ENCODE assay signal across 27 cellular contexts in the genomic region with DNA sequence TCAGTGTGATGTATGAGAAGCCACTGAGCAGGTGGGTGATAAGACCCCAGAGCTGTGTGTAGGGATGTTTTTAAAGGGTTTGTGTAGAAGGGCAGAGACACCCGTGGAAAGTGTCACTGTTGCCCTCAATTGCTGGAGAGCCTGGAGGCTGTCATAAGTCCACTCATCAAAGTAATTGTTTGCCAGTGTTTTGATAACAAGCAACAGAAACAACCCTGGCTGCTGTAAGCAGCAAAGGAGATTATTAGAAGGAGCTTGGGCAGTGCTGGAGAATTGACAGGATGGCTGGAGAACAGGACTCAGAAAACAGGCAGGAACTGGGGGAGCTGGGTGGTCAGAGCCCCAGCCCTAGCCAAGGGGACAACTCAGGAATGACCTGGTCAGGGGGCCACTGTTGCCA.
DNase-seq lines count a peak whose midpoint lies in the region; ATAC-seq and TF ChIP-seq lines count a peak whose summit lies in the region.
"Had no signal": no experiment of that assay in that cellular context is flagged by ENCODE, and none has a peak within 500 bp of the region (broad histone marks: within the 10 kb centered on the region; RNA-seq: fewer than 3 reads in every experiment).

No MANE protein-coding gene starts in this region.

- H3K27me3 ChIP-seq in right atrium auricular region, result no peaks in the 10 kb centered on the region
- H3K27me3 ChIP-seq: dorsolateral prefrontal cortex, hepatocyte, SJCRH30, spleen, stomach had no signal

- intact Hi-C loops in Right ventricle myocardium inferior (cut with DNase I) (no loop called here), cardiac septum (cut with DNase I) (no loop called here)

- no peak for DNase-seq in Right ventricle myocardium inferior (ENCODE audit: missing footprints)
- DNase-seq in cardiac septum (ENCODE audit: low spot score), result no peak
- DNase-seq in WTC11 (ENCODE audit: low spot score), result no peak
- no peak for DNase-seq in right atrium auricular region (ENCODE audit: low spot score)
- DNase-seq in Ammon's horn (ENCODE audit: low spot score), result no peak
- DNase-seq in NCI-H345 (lab: John Stamatoyannopoulos, UW), result no peak
- DNase-seq in GM03348 (ENCODE audit: low spot score), result no peak
- DNase-seq: activated CD4-positive, alpha-beta T cell treated with anti-CD3 and anti-CD28 coated beads, Interleukin-2, amount 50 U/mL, for 48 hours; activated naive CD4-positive, alpha-beta T cell; anterior cingulate cortex; lower lobe of right lung; NCI-H1105; NCI-H2029; NCI-H2227 treated with DMSO at 0.1 percent for 48 hours; NCI-H82; PC-3; SJCRH30; stimulated activated CD4-positive, alpha-beta T cell treated with anti-CD3 and anti-CD28 coated beads, Interleukin-4, amount 100 ng/mL, for 1 hour; stomach; T-helper 17 cell had no signal

- H3K27me3 Mint-ChIP-seq in WTC11 (ENCODE audit: low read depth), result no peaks in the 10 kb centered on the region
- H3K27me3 Mint-ChIP-seq: central memory CD8-positive, alpha-beta T cell; T-helper 17 cell; type B pancreatic cell had no signal

- no peaks in the 10 kb centered on the region for H3K9me3 Mint-ChIP-seq in WTC11
- H3K9me3 Mint-ChIP-seq: CD14-positive monocyte; central memory CD8-positive, alpha-beta T cell; type B pancreatic cell had no signal

- ATAC-seq in Right ventricle myocardium inferior (peak; percentile 38), WTC11 (no peak), HG02798 (IDR thresholded peaks at IDR 0.05; ENCODE audit: poor library complexity, unreplicated experiment) (no peak)
- ATAC-seq: lower lobe of right lung, PC-3, T-helper 17 cell had no signal

- H3K4me3 Mint-ChIP-seq in WTC11, result no peak overlapping the region
- H3K4me3 Mint-ChIP-seq: CD14-positive monocyte; central memory CD8-positive, alpha-beta T cell; T-helper 17 cell; type B pancreatic cell had no signal

- peak overlapping the region; percentile 68 to 70 for H3K27ac ChIP-seq in right atrium auricular region
- H3K27ac ChIP-seq: hepatocyte, lower lobe of right lung, SJCRH30, spleen, stomach had no signal

- peaks cover 0 to 46% of the 10 kb centered on the region in 2 donors for H3K4me1 ChIP-seq in right atrium auricular region

- CTCF ChIA-PET in WTC11 (lab: Charles Lee), result interaction anchor here (4.3 kb wide), 1 partner anchor 46 kb away, joined by 26 read pairs; no protein-coding TSS in a partner anchor

- H3K4me3 ChIP-seq in right atrium auricular region, result no peak overlapping the region
- H3K4me3 ChIP-seq: dorsolateral prefrontal cortex, hepatocyte, lower lobe of right lung, SJCRH30, spleen, stomach had no signal

- POLR2A ChIA-PET in WTC11 (lab: Charles Lee), result no interaction called here

- no peaks in the 10 kb centered on the region for H3K36me3 ChIP-seq in right atrium auricular region
- H3K36me3 ChIP-seq: lower lobe of right lung had no signal

- 0 out of 2 replicates have a peak overlapping the region, but pooled peaks have one; percentile 36 for H3K27ac Mint-ChIP-seq in WTC11
- H3K27ac Mint-ChIP-seq: CD14-positive monocyte, T-helper 17 cell, type B pancreatic cell had no signal

- H3K4me1 Mint-ChIP-seq in WTC11, result peaks cover 3% of the 10 kb centered on the region; the same call in 1 of the 2 replicates

- no peaks in the 10 kb centered on the region for H3K36me3 Mint-ChIP-seq in WTC11

- TF ChIP-seq CTCF in WTC11 (IDR thresholded peaks at IDR 0.05), result no peak
- TF ChIP-seq CTCF in right atrium auricular region (IDR thresholded peaks at IDR 0.05), result no peak

- no peaks in the 10 kb centered on the region for H3K9me3 ChIP-seq in right atrium auricular region
- H3K9me3 ChIP-seq: lower lobe of right lung, SJCRH30, spleen, stomach had no signal

TF ChIP-seq in WTC11, 78 proteins besides CTCF, POLR2A, EP300 and RAD21 (continues in another document):
- TF ChIP-seq MXD4 (CRISPR knock-in tag; IDR thresholded peaks at IDR 0.05; ENCODE audit: borderline replicate concordance) (no peak), GABPB1 (CRISPR knock-in tag; IDR thresholded peaks at IDR 0.05) (no peak), FOXK1 (CRISPR knock-in tag; IDR thresholded peaks at IDR 0.05) (no peak), NFATC4 (CRISPR knock-in tag; IDR thresholded peaks at IDR 0.05) (no peak), ZNF396 (CRISPR knock-in tag; IDR thresholded peaks at IDR 0.05; ENCODE audit: borderline replicate concordance) (no peak)
- TF ChIP-seq, protein P1, sequence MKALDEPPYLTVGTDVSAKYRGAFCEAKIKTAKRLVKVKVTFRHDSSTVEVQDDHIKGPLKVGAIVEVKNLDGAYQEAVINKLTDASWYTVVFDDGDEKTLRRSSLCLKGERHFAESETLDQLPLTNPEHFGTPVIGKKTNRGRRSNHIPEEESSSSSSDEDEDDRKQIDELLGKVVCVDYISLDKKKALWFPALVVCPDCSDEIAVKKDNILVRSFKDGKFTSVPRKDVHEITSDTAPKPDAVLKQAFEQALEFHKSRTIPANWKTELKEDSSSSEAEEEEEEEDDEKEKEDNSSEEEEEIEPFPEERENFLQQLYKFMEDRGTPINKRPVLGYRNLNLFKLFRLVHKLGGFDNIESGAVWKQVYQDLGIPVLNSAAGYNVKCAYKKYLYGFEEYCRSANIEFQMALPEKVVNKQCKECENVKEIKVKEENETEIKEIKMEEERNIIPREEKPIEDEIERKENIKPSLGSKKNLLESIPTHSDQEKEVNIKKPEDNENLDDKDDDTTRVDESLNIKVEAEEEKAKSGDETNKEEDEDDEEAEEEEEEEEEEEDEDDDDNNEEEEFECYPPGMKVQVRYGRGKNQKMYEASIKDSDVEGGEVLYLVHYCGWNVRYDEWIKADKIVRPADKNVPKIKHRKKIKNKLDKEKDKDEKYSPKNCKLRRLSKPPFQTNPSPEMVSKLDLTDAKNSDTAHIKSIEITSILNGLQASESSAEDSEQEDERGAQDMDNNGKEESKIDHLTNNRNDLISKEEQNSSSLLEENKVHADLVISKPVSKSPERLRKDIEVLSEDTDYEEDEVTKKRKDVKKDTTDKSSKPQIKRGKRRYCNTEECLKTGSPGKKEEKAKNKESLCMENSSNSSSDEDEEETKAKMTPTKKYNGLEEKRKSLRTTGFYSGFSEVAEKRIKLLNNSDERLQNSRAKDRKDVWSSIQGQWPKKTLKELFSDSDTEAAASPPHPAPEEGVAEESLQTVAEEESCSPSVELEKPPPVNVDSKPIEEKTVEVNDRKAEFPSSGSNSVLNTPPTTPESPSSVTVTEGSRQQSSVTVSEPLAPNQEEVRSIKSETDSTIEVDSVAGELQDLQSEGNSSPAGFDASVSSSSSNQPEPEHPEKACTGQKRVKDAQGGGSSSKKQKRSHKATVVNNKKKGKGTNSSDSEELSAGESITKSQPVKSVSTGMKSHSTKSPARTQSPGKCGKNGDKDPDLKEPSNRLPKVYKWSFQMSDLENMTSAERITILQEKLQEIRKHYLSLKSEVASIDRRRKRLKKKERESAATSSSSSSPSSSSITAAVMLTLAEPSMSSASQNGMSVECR (CRISPR knock-in tag; IDR thresholded peaks at IDR 0.05; ENCODE audit: borderline replicate concordance), result no peak
- TF ChIP-seq, protein P2, sequence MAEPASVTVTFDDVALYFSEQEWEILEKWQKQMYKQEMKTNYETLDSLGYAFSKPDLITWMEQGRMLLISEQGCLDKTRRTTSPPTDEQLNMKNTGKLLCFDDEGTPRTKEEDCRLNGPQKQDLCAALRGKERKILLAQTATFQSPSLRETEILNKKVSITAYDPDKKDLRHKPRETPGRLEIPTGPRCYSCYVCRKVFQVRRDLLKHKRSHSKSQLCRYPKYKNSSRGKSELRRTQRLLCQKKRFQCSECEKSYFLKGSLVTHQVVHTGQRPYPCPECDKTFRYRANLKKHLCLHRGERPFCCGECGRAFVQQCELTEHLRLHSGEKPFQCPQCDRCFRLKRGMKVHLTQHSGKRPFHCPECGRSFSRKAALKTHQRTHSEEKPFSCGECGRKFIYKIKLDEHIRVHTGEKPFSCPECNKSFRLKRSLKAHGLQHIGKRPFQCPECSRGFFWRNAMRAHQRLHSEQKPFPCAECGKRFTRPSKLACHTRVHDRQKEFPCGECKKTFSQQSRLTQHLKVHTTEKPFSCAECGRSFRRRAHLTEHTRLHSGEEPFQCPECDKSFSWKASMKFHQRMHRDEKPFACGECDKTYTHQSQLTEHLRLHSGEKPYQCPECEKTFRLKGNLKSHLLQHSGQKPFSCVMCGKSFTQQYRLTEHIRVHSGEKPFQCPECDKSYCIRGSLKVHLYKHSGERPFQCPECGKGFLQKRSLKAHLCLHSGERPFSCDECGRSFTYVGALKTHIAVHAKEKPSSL (CRISPR knock-in tag; conservative IDR thresholded peaks at IDR 0.05), result no peak
- TF ChIP-seq, protein P3, sequence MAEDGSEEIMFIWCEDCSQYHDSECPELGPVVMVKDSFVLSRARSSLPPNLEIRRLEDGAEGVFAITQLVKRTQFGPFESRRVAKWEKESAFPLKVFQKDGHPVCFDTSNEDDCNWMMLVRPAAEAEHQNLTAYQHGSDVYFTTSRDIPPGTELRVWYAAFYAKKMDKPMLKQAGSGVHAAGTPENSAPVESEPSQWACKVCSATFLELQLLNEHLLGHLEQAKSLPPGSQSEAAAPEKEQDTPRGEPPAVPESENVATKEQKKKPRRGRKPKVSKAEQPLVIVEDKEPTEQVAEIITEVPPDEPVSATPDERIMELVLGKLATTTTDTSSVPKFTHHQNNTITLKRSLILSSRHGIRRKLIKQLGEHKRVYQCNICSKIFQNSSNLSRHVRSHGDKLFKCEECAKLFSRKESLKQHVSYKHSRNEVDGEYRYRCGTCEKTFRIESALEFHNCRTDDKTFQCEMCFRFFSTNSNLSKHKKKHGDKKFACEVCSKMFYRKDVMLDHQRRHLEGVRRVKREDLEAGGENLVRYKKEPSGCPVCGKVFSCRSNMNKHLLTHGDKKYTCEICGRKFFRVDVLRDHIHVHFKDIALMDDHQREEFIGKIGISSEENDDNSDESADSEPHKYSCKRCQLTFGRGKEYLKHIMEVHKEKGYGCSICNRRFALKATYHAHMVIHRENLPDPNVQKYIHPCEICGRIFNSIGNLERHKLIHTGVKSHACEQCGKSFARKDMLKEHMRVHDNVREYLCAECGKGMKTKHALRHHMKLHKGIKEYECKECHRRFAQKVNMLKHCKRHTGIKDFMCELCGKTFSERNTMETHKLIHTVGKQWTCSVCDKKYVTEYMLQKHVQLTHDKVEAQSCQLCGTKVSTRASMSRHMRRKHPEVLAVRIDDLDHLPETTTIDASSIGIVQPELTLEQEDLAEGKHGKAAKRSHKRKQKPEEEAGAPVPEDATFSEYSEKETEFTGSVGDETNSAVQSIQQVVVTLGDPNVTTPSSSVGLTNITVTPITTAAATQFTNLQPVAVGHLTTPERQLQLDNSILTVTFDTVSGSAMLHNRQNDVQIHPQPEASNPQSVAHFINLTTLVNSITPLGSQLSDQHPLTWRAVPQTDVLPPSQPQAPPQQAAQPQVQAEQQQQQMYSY (CRISPR knock-in tag; IDR thresholded peaks at IDR 0.05), result no peak
